1 cellular context compared by ENCODE assay signal in the genomic region with DNA sequence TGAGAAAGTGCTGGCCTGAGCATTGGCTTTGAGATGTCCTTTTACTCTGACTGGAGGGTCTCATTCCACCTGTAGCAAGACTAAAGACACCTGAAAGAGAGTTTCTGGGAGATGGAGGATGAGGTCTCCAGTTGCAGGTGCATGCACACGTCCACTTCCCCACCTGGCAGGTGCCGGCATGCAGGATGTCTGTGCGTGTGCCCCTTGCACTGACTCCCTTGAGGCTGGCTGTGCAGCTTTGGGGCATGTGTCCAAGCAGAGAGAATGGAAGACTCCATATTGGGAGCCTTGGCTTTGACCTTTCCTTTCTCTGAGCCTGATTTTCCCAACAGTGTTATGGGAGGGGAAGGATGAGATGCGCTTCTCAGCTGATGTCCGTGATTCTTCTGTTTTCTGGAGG.
TF ChIP-seq lines count a peak whose summit lies in the region.

No MANE protein-coding gene starts in this region.

TF ChIP-seq in neural cell, 6 proteins besides CTCF, POLR2A, EP300 and RAD21 (continued from another document):
- TF ChIP-seq, protein P1, sequence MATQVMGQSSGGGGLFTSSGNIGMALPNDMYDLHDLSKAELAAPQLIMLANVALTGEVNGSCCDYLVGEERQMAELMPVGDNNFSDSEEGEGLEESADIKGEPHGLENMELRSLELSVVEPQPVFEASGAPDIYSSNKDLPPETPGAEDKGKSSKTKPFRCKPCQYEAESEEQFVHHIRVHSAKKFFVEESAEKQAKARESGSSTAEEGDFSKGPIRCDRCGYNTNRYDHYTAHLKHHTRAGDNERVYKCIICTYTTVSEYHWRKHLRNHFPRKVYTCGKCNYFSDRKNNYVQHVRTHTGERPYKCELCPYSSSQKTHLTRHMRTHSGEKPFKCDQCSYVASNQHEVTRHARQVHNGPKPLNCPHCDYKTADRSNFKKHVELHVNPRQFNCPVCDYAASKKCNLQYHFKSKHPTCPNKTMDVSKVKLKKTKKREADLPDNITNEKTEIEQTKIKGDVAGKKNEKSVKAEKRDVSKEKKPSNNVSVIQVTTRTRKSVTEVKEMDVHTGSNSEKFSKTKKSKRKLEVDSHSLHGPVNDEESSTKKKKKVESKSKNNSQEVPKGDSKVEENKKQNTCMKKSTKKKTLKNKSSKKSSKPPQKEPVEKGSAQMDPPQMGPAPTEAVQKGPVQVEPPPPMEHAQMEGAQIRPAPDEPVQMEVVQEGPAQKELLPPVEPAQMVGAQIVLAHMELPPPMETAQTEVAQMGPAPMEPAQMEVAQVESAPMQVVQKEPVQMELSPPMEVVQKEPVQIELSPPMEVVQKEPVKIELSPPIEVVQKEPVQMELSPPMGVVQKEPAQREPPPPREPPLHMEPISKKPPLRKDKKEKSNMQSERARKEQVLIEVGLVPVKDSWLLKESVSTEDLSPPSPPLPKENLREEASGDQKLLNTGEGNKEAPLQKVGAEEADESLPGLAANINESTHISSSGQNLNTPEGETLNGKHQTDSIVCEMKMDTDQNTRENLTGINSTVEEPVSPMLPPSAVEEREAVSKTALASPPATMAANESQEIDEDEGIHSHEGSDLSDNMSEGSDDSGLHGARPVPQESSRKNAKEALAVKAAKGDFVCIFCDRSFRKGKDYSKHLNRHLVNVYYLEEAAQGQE (IDR thresholded peaks at IDR 0.05; ENCODE audit: borderline replicate concordance): no peak
- TF ChIP-seq POLR2AphosphoS5 (IDR thresholded peaks at IDR 0.05): no peak
